8 cellular contexts compared by ENCODE assay signal in the genomic region with DNA sequence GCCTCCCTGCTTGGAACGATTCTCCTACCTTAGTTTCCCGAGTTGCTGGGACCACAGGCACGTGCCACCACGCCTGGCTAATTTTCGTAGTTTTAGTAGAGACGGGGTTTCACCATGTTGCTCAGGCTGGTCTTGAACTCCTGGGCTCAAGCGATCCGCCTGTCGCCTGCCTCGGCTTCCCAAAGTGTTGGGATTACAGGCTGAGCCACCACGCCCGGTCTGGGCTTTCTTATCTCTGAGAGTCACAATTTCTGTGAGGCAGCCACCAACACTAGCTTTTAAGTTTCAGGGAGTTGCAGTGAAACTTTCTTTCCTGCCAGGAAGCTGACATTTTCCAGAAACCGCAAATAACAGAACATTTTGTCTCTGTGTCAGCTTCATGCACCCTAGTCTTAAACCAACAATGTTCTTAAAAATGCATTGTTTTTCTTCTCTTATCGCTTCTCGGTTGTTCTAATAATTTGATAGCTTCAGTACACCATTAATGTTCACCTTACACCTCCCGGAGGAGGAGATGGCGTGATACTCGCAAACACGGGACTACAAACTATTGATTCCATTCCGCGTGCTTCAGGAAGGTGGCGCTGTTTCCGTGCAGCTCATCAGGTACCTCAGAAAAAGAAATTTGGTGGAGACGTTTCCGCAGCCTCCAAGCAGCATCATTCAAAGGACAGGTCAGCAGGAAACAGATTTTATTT. TPM values are rescaled to one million over a fixed set of nuclear protein-coding genes. Genes with fewer than 3 reads are reported as not detected.
DNase-seq lines count a peak whose midpoint lies in the region; ATAC-seq and FAIRE-seq lines count a peak whose summit lies in the region.

No MANE protein-coding gene starts in this region.

- ATAC-seq in HG02885 (IDR thresholded peaks at IDR 0.05; ENCODE audit: poor library complexity, unreplicated experiment) (peak; percentile 58), GM19035 (IDR thresholded peaks at IDR 0.05; ENCODE audit: unreplicated experiment) (no peak)

- DNase-seq in DMS 273 (lab: John Stamatoyannopoulos, UW; ENCODE audit: unreplicated experiment) = peak; percentile 69
- peak; percentile 51 to 75 for DNase-seq in NOMO-1 (lab: John Stamatoyannopoulos, UW; ENCODE audit: unreplicated experiment in 2 of 2)
- DNase-seq in activated CD8-positive, alpha-beta memory T cell treated with anti-CD3 and anti-CD28 coated beads for 48 hours (ENCODE audit: low read depth in 2 of 3, low spot score in 2 of 3) = peak in 2 of 3 experiments; percentile 19 to 42
- DNase-seq in mucosa of gallbladder (ENCODE audit: low spot score) = peak; percentile 77
- DNase-seq in stimulated activated CD8-positive, alpha-beta memory T cell treated with anti-CD3 and anti-CD28 coated beads, Interleukin-4, amount 100 ng/mL, for 4 hours (ENCODE audit: low read depth in 2 of 2, low spot score in 1 of 2) = peak; percentile 25 to 43

- peak; percentile 65 for FAIRE-seq in endometrium (lab: Jason Lieb, UNC)

RNA-seq across cellular contexts. Expression of gene DHRS7B, which starts 7.4 kb away (rescaled TPM):
- total RNA-seq in mucosa of gallbladder = 30.3 TPM
